Comparison of ENCODE assay signal across 1 cellular context in the genomic region with DNA sequence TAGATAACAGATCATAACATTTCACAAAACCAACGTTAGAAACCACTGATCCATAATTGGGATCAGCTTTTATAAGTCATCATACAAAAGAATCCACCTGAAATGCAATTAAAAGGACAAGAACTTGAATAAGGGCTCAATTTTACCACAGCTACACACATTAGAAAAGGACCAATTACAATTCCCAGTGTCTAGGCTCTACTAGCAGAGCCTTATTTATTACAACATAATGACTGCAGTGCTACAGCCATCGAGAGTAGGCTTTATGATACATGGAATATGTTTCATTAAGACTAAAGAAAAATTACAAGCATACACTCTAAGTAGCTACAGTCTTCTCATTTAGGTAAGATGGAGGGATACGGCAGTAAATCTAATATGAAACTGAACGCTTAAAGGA.
TF ChIP-seq lines count a peak whose summit lies in the region.

No MANE protein-coding gene starts in this region.

TF ChIP-seq in HCT116, 20 proteins besides CTCF, POLR2A, EP300 and RAD21 (continued from another document):
- TF ChIP-seq, protein P1, sequence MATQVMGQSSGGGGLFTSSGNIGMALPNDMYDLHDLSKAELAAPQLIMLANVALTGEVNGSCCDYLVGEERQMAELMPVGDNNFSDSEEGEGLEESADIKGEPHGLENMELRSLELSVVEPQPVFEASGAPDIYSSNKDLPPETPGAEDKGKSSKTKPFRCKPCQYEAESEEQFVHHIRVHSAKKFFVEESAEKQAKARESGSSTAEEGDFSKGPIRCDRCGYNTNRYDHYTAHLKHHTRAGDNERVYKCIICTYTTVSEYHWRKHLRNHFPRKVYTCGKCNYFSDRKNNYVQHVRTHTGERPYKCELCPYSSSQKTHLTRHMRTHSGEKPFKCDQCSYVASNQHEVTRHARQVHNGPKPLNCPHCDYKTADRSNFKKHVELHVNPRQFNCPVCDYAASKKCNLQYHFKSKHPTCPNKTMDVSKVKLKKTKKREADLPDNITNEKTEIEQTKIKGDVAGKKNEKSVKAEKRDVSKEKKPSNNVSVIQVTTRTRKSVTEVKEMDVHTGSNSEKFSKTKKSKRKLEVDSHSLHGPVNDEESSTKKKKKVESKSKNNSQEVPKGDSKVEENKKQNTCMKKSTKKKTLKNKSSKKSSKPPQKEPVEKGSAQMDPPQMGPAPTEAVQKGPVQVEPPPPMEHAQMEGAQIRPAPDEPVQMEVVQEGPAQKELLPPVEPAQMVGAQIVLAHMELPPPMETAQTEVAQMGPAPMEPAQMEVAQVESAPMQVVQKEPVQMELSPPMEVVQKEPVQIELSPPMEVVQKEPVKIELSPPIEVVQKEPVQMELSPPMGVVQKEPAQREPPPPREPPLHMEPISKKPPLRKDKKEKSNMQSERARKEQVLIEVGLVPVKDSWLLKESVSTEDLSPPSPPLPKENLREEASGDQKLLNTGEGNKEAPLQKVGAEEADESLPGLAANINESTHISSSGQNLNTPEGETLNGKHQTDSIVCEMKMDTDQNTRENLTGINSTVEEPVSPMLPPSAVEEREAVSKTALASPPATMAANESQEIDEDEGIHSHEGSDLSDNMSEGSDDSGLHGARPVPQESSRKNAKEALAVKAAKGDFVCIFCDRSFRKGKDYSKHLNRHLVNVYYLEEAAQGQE (IDR thresholded peaks at IDR 0.05; ENCODE audit: low read depth), result no peak
- TF ChIP-seq, protein P2, sequence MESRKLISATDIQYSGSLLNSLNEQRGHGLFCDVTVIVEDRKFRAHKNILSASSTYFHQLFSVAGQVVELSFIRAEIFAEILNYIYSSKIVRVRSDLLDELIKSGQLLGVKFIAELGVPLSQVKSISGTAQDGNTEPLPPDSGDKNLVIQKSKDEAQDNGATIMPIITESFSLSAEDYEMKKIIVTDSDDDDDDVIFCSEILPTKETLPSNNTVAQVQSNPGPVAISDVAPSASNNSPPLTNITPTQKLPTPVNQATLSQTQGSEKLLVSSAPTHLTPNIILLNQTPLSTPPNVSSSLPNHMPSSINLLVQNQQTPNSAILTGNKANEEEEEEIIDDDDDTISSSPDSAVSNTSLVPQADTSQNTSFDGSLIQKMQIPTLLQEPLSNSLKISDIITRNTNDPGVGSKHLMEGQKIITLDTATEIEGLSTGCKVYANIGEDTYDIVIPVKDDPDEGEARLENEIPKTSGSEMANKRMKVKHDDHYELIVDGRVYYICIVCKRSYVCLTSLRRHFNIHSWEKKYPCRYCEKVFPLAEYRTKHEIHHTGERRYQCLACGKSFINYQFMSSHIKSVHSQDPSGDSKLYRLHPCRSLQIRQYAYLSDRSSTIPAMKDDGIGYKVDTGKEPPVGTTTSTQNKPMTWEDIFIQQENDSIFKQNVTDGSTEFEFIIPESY (IDR thresholded peaks at IDR 0.05; ENCODE audit: extremely low read depth, insufficient replicate concordance, low read length), result no peak
- TF ChIP-seq POLR2AphosphoS5 (IDR thresholded peaks at IDR 0.05; ENCODE audit: low read depth, low read length) (no peak), TCF7L2 (IDR thresholded peaks at IDR 0.05; ENCODE audit: borderline replicate concordance, extremely low read depth, insufficient read depth, insufficient read length) (no peak), FOSL1 (IDR thresholded peaks at IDR 0.05; ENCODE audit: low read depth) (no peak), ZNF274 (IDR thresholded peaks at IDR 0.05; ENCODE audit: low read depth, low read length) (no peak), EZH2phosphoT487 (IDR thresholded peaks at IDR 0.05; ENCODE audit: borderline replicate concordance) (no peak), ZFX (IDR thresholded peaks at IDR 0.05) (no peak), SIN3A (IDR thresholded peaks at IDR 0.05; ENCODE audit: low read depth) (no peak), SP1 (IDR thresholded peaks at IDR 0.05; ENCODE audit: low read depth) (no peak), CEBPB (IDR thresholded peaks at IDR 0.05; ENCODE audit: low read depth) (no peak), JUND (IDR thresholded peaks at IDR 0.05) (no peak), SRF (IDR thresholded peaks at IDR 0.05; ENCODE audit: low read depth) (no peak), EZH2 (IDR thresholded peaks at IDR 0.05) (no peak), YY1 (IDR thresholded peaks at IDR 0.05; ENCODE audit: extremely low read depth, insufficient replicate concordance, low read depth, low read length) (no peak)
